ENCODE assay signal across 15 cellular contexts in the genomic region with DNA sequence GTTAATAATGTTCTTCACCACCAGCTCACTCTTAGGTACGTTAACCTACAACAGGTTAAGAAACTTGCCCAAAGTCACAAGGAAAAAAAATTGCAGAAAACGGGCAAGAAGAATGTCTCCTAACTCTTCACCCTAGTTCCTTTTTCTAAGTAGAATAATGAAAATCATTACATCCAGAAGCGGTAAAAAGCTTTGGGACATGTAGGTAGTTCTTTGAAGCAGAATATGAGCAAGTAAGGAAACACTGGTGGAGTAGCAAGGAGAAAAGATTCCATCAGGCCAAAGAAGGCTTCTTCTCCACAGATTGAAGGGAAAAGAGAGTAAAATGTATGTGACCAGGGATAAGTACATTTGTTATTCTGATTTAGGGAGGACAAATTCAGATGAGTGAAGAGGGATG. TPM values are rescaled to one million over a fixed set of nuclear protein-coding genes. Genes with fewer than 3 reads are reported as not detected.
A peak's percentile ranks its signal among the peaks of the same experiment; 100 is the strongest.
DNase-seq lines count a peak whose midpoint lies in the region; ATAC-seq and TF ChIP-seq lines count a peak whose summit lies in the region.
"Had no signal": no experiment of that assay in that cellular context is flagged by ENCODE, and none has a peak within 500 bp of the region (broad histone marks: within the 10 kb centered on the region; RNA-seq: fewer than 3 reads in every experiment).

No MANE protein-coding gene starts in this region.

- DNase-seq in activated CD4-positive, alpha-beta T cell treated with anti-CD3 and anti-CD28 coated beads, Interleukin-2, amount 10 ng/mL, durations not matched to agents 24 days and 14 days, result no peak
- DNase-seq in activated CD4-positive, alpha-beta T cell treated with anti-CD3 and anti-CD28 coated beads, Interleukin-2, amount 50 U/mL, for 4 hours, result no peak
- DNase-seq in GM23338 (ENCODE audit: low spot score) (no peak), progenitor cell of endocrine pancreas (ENCODE audit: low spot score, unreplicated experiment) (no peak), foreskin melanocyte (no peak), SHP77 treated with DMSO at 0.1 percent for 48 hours (lab: John Stamatoyannopoulos, UW) (no peak), A172 (ENCODE audit: low spot score) (no peak)
- DNase-seq: cerebellar nuclear complex, DMS79, NCI-H1092, NCI-H510A had no signal

- no peaks in the 10 kb centered on the region for H3K9me3 Mint-ChIP-seq in activated CD4-positive, alpha-beta T cell treated with anti-CD3 and anti-CD28 coated beads, Interleukin-2, amount 10 ng/mL, durations not matched to agents 24 days and 14 days
- H3K9me3 Mint-ChIP-seq in GM23338 (no peaks in the 10 kb centered on the region), brain (peaks cover 0 to 2% (median 0%) of the 10 kb centered on the region in 5 experiments), progenitor cell of endocrine pancreas (ENCODE audit: low read depth) (no peaks in the 10 kb centered on the region)

- H3K4me3 ChIP-seq in GM23338, result no peak overlapping the region
- H3K4me3 ChIP-seq: skin epidermis, vagina had no signal

- no peaks in the 10 kb centered on the region; the same call in 1 of the 2 replicates for H3K79me2 ChIP-seq in GM23338 (replicated peaks; ENCODE audit: insufficient read depth)

- ATAC-seq in GM23338, result no peak
- ATAC-seq: HCT116 had no signal

- H3K4me1 ChIP-seq in GM23338 (ENCODE audit: insufficient read depth), result peaks cover 53% of the 10 kb centered on the region

- H2AFZ ChIP-seq in GM23338, result no peak overlapping the region

- H3K27me3 Mint-ChIP-seq in activated CD4-positive, alpha-beta T cell treated with anti-CD3 and anti-CD28 coated beads, Interleukin-2, amount 10 ng/mL, durations not matched to agents 24 days and 14 days, result peaks cover 2% of the 10 kb centered on the region
- H3K27me3 Mint-ChIP-seq in GM23338 (ENCODE audit: insufficient read depth, low read depth, poor library complexity) (peaks cover 13% of the 10 kb centered on the region), brain (peaks cover 16% of the 10 kb centered on the region), progenitor cell of endocrine pancreas (no peaks in the 10 kb centered on the region)

- H3K27me3 ChIP-seq in GM23338 (ENCODE audit: insufficient read depth), result peaks cover 28% of the 10 kb centered on the region
- H3K27me3 ChIP-seq: vagina had no signal

- no peak for TF ChIP-seq CTCF in GM23338 (conservative IDR thresholded peaks at IDR 0.05; ENCODE audit: low read depth in 2 of 2)
- TF ChIP-seq CTCF in brain (conservative IDR thresholded peaks at IDR 0.05), result no peak
- no peak for TF ChIP-seq CTCF in progenitor cell of endocrine pancreas (IDR thresholded peaks at IDR 0.05; ENCODE audit: unreplicated experiment)

- H3F3A ChIP-seq in GM23338 (replicated peaks; ENCODE audit: low read depth), result no peaks in the 10 kb centered on the region

- no peak overlapping the region for H3K27ac ChIP-seq in GM23338 (ENCODE audit: low read depth)
- H3K27ac ChIP-seq: skin epidermis, vagina had no signal

- peak overlapping the region; percentile 37; the same call in 1 of the 2 replicates for H3K4me2 ChIP-seq in GM23338

- no peaks in the 10 kb centered on the region for H3K36me3 ChIP-seq in GM23338 (ENCODE audit: insufficient read depth)
- H3K36me3 ChIP-seq: vagina had no signal

- peaks cover 43% of the 10 kb centered on the region for H3K4me1 Mint-ChIP-seq in activated CD4-positive, alpha-beta T cell treated with anti-CD3 and anti-CD28 coated beads, Interleukin-2, amount 10 ng/mL, durations not matched to agents 24 days and 14 days
- peaks cover 33% of the 10 kb centered on the region for H3K4me1 Mint-ChIP-seq in GM23338
- H3K4me1 Mint-ChIP-seq in brain, result peaks cover 62% of the 10 kb centered on the region
- peaks cover 40% of the 10 kb centered on the region for H3K4me1 Mint-ChIP-seq in progenitor cell of endocrine pancreas (ENCODE audit: low read depth)

- H3K9me2 ChIP-seq in GM23338 (ENCODE audit: insufficient read depth), result no peaks in the 10 kb centered on the region

- peaks cover 39% of the 10 kb centered on the region for H3K36me3 Mint-ChIP-seq in activated CD4-positive, alpha-beta T cell treated with anti-CD3 and anti-CD28 coated beads, Interleukin-2, amount 10 ng/mL, durations not matched to agents 24 days and 14 days (ENCODE audit: low read depth)
- H3K36me3 Mint-ChIP-seq in GM23338 (ENCODE audit: low read depth) (no peaks in the 10 kb centered on the region), brain (peaks cover 27% of the 10 kb centered on the region), progenitor cell of endocrine pancreas (ENCODE audit: insufficient read depth) (peaks cover 3% of the 10 kb centered on the region)

- peak overlapping the region; percentile 66 for H3K27ac Mint-ChIP-seq in activated CD4-positive, alpha-beta T cell treated with anti-CD3 and anti-CD28 coated beads, Interleukin-2, amount 10 ng/mL, durations not matched to agents 24 days and 14 days
- H3K27ac Mint-ChIP-seq in GM23338 (no peak overlapping the region), brain (peak overlapping the region in 3 of 5 experiments; percentile 40 to 99 (median 58)), progenitor cell of endocrine pancreas (no peak overlapping the region)

- H3K4me3 Mint-ChIP-seq in activated CD4-positive, alpha-beta T cell treated with anti-CD3 and anti-CD28 coated beads, Interleukin-2, amount 10 ng/mL, durations not matched to agents 24 days and 14 days, result peak overlapping the region; percentile 95
- H3K4me3 Mint-ChIP-seq in GM23338 (no peak overlapping the region), brain (peak overlapping the region; percentile 95 to 100 (median 97)), progenitor cell of endocrine pancreas (ENCODE audit: low read depth) (peak overlapping the region; percentile 28)

- intact Hi-C loops in activated CD4-positive, alpha-beta T cell treated with anti-CD3 and anti-CD28 coated beads, Interleukin-2, amount 10 ng/mL, durations not matched to agents 24 days and 14 days (cut with micrococcal nuclease), result loop anchor here (5.0 kb wide), 1 partner anchor 60 kb away; no protein-coding TSS in a partner anchor

- H4K20me1 ChIP-seq in GM23338 (replicated peaks; ENCODE audit: insufficient read depth), result no peaks in the 10 kb centered on the region

TF ChIP-seq in GM23338, 12 proteins besides CTCF, POLR2A, EP300 and RAD21 (continues in another document):
- TF ChIP-seq, protein P1, sequence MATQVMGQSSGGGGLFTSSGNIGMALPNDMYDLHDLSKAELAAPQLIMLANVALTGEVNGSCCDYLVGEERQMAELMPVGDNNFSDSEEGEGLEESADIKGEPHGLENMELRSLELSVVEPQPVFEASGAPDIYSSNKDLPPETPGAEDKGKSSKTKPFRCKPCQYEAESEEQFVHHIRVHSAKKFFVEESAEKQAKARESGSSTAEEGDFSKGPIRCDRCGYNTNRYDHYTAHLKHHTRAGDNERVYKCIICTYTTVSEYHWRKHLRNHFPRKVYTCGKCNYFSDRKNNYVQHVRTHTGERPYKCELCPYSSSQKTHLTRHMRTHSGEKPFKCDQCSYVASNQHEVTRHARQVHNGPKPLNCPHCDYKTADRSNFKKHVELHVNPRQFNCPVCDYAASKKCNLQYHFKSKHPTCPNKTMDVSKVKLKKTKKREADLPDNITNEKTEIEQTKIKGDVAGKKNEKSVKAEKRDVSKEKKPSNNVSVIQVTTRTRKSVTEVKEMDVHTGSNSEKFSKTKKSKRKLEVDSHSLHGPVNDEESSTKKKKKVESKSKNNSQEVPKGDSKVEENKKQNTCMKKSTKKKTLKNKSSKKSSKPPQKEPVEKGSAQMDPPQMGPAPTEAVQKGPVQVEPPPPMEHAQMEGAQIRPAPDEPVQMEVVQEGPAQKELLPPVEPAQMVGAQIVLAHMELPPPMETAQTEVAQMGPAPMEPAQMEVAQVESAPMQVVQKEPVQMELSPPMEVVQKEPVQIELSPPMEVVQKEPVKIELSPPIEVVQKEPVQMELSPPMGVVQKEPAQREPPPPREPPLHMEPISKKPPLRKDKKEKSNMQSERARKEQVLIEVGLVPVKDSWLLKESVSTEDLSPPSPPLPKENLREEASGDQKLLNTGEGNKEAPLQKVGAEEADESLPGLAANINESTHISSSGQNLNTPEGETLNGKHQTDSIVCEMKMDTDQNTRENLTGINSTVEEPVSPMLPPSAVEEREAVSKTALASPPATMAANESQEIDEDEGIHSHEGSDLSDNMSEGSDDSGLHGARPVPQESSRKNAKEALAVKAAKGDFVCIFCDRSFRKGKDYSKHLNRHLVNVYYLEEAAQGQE (IDR thresholded peaks at IDR 0.05; ENCODE audit: unreplicated experiment), result no peak
- TF ChIP-seq ZNF331 (CRISPR knock-in tag; IDR thresholded peaks at IDR 0.05; ENCODE audit: low read depth) (no peak), EZH2 (IDR thresholded peaks at IDR 0.05; ENCODE audit: low read depth, unreplicated experiment) (no peak), JUNB (IDR thresholded peaks at IDR 0.05; ENCODE audit: unreplicated experiment) (no peak), CREB1 (CRISPR knock-in tag; IDR thresholded peaks at IDR 0.05; ENCODE audit: low read depth) (no peak)
- TF ChIP-seq, protein P2, sequence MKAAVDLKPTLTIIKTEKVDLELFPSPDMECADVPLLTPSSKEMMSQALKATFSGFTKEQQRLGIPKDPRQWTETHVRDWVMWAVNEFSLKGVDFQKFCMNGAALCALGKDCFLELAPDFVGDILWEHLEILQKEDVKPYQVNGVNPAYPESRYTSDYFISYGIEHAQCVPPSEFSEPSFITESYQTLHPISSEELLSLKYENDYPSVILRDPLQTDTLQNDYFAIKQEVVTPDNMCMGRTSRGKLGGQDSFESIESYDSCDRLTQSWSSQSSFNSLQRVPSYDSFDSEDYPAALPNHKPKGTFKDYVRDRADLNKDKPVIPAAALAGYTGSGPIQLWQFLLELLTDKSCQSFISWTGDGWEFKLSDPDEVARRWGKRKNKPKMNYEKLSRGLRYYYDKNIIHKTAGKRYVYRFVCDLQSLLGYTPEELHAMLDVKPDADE (IDR thresholded peaks at IDR 0.05), result no peak

RNA-seq across cellular contexts. Expression of a gene that starts 4.1 kb away (rescaled TPM):
- 63.8 and 69.3 TPM in 2 replicates for total RNA-seq in activated CD4-positive, alpha-beta T cell treated with anti-CD3 and anti-CD28 coated beads, Interleukin-2, amount 10 ng/mL, durations not matched to agents 24 days and 14 days
- total RNA-seq in GM23338 (2014; rRNA removed; shearing (Covaris generic)), result 10.8 and 14.6 TPM in 2 replicates
- polyA plus RNA-seq in GM23338 (2016; fragmentation: Nextera tagmentation; extraction: Ambion mirVana), result 4.9 and 5.1 TPM in 2 replicates
- polyA plus RNA-seq in brain (ENCODE audit: insufficient read depth, low read depth, low replicate concordance), result 6.0 TPM
- 72.2 and 74.4 TPM in 2 replicates for total RNA-seq in progenitor cell of endocrine pancreas
- total RNA-seq in A172 (2014; rRNA removed; shearing (Covaris generic)), result 24.8 and 31.2 TPM in 2 replicates

Comparison
In these comparisons a context has a peak if more than half of its experiments do, and no peak if none do; other contexts are left out.
1. H3K27ac Mint-ChIP-seq: peak in activated CD4-positive, alpha-beta T cell treated with anti-CD3 and anti-CD28 coated beads, Interleukin-2, amount 10 ng/mL, durations not matched to agents 24 days and 14 days (single experiment) and brain (3 of 5); none in GM23338 (single experiment) and progenitor cell of endocrine pancreas (single experiment).